In the genomic region with DNA sequence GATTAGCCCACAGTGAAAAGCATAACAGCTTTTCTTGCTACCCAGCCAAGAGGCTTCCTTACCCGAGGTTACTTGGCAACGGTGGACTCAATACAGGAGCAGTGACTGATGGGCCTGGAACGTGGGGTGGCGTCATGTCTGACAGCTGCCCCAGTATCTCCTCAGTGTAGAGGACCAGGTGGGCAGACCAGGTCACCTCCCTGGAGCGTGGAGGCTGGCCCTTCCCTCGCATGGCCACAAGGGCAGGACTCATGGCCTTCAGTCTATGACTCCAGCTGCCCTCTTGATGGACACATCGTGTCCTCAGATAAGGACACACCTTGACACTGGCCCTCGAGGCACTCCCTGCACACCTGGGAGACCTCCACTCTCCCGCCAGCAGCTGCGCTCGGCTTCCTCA, we compare ENCODE assay signal across 2 cellular contexts.
TF ChIP-seq lines count a peak whose summit lies in the region.

No MANE protein-coding gene starts in this region.

TF ChIP-seq in HCT116, 20 proteins besides CTCF, POLR2A, EP300 and RAD21 (continued from another document):
- TF ChIP-seq YY1 (IDR thresholded peaks at IDR 0.05; ENCODE audit: extremely low read depth, insufficient replicate concordance, low read depth, low read length), result no peak
- TF ChIP-seq, protein P1, sequence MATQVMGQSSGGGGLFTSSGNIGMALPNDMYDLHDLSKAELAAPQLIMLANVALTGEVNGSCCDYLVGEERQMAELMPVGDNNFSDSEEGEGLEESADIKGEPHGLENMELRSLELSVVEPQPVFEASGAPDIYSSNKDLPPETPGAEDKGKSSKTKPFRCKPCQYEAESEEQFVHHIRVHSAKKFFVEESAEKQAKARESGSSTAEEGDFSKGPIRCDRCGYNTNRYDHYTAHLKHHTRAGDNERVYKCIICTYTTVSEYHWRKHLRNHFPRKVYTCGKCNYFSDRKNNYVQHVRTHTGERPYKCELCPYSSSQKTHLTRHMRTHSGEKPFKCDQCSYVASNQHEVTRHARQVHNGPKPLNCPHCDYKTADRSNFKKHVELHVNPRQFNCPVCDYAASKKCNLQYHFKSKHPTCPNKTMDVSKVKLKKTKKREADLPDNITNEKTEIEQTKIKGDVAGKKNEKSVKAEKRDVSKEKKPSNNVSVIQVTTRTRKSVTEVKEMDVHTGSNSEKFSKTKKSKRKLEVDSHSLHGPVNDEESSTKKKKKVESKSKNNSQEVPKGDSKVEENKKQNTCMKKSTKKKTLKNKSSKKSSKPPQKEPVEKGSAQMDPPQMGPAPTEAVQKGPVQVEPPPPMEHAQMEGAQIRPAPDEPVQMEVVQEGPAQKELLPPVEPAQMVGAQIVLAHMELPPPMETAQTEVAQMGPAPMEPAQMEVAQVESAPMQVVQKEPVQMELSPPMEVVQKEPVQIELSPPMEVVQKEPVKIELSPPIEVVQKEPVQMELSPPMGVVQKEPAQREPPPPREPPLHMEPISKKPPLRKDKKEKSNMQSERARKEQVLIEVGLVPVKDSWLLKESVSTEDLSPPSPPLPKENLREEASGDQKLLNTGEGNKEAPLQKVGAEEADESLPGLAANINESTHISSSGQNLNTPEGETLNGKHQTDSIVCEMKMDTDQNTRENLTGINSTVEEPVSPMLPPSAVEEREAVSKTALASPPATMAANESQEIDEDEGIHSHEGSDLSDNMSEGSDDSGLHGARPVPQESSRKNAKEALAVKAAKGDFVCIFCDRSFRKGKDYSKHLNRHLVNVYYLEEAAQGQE (IDR thresholded peaks at IDR 0.05; ENCODE audit: low read depth), result no peak
- TF ChIP-seq SIN3A (IDR thresholded peaks at IDR 0.05; ENCODE audit: low read depth), result no peak
- no peak for TF ChIP-seq FOSL1 (IDR thresholded peaks at IDR 0.05; ENCODE audit: low read depth)
- no peak for TF ChIP-seq SP1 (IDR thresholded peaks at IDR 0.05; ENCODE audit: low read depth)
- TF ChIP-seq SRF (IDR thresholded peaks at IDR 0.05; ENCODE audit: low read depth), result no peak
- TF ChIP-seq POLR2AphosphoS5 (IDR thresholded peaks at IDR 0.05; ENCODE audit: low read depth, low read length), result no peak

TF ChIP-seq in SK-N-SH treated with all-trans-retinoic acid at 6 μM for 48 hours, 23 proteins besides CTCF, POLR2A, EP300 and RAD21 (continued from another document):
- TF ChIP-seq, protein P2, sequence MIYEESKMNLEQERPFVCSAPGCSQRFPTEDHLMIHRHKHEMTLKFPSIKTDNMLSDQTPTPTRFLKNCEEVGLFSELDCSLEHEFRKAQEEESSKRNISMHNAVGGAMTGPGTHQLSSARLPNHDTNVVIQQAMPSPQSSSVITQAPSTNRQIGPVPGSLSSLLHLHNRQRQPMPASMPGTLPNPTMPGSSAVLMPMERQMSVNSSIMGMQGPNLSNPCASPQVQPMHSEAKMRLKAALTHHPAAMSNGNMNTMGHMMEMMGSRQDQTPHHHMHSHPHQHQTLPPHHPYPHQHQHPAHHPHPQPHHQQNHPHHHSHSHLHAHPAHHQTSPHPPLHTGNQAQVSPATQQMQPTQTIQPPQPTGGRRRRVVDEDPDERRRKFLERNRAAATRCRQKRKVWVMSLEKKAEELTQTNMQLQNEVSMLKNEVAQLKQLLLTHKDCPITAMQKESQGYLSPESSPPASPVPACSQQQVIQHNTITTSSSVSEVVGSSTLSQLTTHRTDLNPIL (CRISPR knock-in tag; IDR thresholded peaks at IDR 0.05; ENCODE audit: low read depth), result no peak
- TF ChIP-seq ZNF70 (CRISPR knock-in tag; IDR thresholded peaks at IDR 0.05) (no peak), ZFP3 (CRISPR knock-in tag; IDR thresholded peaks at IDR 0.05) (no peak), ESRRG (CRISPR knock-in tag; IDR thresholded peaks at IDR 0.05) (no peak), GLIS3 (CRISPR knock-in tag; IDR thresholded peaks at IDR 0.05) (no peak), PPARA (CRISPR knock-in tag; IDR thresholded peaks at IDR 0.05; ENCODE audit: borderline replicate concordance) (no peak), CSDC2 (CRISPR knock-in tag; IDR thresholded peaks at IDR 0.05) (no peak), ISL1 (CRISPR knock-in tag; IDR thresholded peaks at IDR 0.05) (no peak), ARNTL (CRISPR knock-in tag; IDR thresholded peaks at IDR 0.05; ENCODE audit: borderline replicate concordance, low read depth) (no peak), ZFP30 (CRISPR knock-in tag; IDR thresholded peaks at IDR 0.05) (no peak)
- TF ChIP-seq, protein P3, sequence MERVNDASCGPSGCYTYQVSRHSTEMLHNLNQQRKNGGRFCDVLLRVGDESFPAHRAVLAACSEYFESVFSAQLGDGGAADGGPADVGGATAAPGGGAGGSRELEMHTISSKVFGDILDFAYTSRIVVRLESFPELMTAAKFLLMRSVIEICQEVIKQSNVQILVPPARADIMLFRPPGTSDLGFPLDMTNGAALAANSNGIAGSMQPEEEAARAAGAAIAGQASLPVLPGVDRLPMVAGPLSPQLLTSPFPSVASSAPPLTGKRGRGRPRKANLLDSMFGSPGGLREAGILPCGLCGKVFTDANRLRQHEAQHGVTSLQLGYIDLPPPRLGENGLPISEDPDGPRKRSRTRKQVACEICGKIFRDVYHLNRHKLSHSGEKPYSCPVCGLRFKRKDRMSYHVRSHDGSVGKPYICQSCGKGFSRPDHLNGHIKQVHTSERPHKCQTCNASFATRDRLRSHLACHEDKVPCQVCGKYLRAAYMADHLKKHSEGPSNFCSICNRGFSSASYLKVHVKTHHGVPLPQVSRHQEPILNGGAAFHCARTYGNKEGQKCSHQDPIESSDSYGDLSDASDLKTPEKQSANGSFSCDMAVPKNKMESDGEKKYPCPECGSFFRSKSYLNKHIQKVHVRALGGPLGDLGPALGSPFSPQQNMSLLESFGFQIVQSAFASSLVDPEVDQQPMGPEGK (CRISPR knock-in tag; IDR thresholded peaks at IDR 0.05; ENCODE audit: borderline replicate concordance), result no peak
- TF ChIP-seq, protein P4, sequence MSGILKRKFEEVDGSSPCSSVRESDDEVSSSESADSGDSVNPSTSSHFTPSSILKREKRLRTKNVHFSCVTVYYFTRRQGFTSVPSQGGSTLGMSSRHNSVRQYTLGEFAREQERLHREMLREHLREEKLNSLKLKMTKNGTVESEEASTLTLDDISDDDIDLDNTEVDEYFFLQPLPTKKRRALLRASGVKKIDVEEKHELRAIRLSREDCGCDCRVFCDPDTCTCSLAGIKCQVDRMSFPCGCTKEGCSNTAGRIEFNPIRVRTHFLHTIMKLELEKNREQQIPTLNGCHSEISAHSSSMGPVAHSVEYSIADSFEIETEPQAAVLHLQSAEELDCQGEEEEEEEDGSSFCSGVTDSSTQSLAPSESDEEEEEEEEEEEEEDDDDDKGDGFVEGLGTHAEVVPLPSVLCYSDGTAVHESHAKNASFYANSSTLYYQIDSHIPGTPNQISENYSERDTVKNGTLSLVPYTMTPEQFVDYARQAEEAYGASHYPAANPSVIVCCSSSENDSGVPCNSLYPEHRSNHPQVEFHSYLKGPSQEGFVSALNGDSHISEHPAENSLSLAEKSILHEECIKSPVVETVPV (CRISPR knock-in tag; IDR thresholded peaks at IDR 0.05), result no peak
- TF ChIP-seq, protein P5, sequence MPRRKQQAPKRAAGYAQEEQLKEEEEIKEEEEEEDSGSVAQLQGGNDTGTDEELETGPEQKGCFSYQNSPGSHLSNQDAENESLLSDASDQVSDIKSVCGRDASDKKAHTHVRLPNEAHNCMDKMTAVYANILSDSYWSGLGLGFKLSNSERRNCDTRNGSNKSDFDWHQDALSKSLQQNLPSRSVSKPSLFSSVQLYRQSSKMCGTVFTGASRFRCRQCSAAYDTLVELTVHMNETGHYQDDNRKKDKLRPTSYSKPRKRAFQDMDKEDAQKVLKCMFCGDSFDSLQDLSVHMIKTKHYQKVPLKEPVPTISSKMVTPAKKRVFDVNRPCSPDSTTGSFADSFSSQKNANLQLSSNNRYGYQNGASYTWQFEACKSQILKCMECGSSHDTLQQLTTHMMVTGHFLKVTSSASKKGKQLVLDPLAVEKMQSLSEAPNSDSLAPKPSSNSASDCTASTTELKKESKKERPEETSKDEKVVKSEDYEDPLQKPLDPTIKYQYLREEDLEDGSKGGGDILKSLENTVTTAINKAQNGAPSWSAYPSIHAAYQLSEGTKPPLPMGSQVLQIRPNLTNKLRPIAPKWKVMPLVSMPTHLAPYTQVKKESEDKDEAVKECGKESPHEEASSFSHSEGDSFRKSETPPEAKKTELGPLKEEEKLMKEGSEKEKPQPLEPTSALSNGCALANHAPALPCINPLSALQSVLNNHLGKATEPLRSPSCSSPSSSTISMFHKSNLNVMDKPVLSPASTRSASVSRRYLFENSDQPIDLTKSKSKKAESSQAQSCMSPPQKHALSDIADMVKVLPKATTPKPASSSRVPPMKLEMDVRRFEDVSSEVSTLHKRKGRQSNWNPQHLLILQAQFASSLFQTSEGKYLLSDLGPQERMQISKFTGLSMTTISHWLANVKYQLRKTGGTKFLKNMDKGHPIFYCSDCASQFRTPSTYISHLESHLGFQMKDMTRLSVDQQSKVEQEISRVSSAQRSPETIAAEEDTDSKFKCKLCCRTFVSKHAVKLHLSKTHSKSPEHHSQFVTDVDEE (CRISPR knock-in tag; IDR thresholded peaks at IDR 0.05), result no peak
- TF ChIP-seq, protein P6, sequence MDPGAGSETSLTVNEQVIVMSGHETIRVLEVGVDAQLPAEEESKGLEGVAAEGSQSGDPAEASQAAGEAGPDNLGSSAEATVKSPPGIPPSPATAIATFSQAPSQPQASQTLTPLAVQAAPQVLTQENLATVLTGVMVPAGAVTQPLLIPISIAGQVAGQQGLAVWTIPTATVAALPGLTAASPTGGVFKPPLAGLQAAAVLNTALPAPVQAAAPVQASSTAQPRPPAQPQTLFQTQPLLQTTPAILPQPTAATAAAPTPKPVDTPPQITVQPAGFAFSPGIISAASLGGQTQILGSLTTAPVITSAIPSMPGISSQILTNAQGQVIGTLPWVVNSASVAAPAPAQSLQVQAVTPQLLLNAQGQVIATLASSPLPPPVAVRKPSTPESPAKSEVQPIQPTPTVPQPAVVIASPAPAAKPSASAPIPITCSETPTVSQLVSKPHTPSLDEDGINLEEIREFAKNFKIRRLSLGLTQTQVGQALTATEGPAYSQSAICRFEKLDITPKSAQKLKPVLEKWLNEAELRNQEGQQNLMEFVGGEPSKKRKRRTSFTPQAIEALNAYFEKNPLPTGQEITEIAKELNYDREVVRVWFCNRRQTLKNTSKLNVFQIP (CRISPR knock-in tag; IDR thresholded peaks at IDR 0.05; ENCODE audit: borderline replicate concordance, low read depth), result no peak
